In genomic region chr7:2530968-2531797, GRCh38 we compare ENCODE assay signal across 10 cellular contexts. TPM values are rescaled to one million over a fixed set of nuclear protein-coding genes. Genes with fewer than 3 reads are reported as not detected.
DNase-seq lines count a peak whose midpoint lies in the region; ATAC-seq and TF ChIP-seq lines count a peak whose summit lies in the region.
"Not testable (repeated sequence)": the region's sequence is repeated elsewhere in the genome, so short reads cannot be mapped to it uniquely, and the experiment has no call there.
"Had no signal": no experiment of that assay in that cellular context is flagged by ENCODE, and none has a peak within 500 bp of the region (broad histone marks: within the 10 kb centered on the region; RNA-seq: fewer than 3 reads in every experiment).

No MANE protein-coding gene starts in this region.

- peak overlapping the region; percentile 94 for H3K27ac Mint-ChIP-seq in activated CD4-positive, alpha-beta T cell treated with anti-CD3 and anti-CD28 coated beads for 36 hours

- peak overlapping the region; percentile 46 for H3K9ac ChIP-seq in adipocyte (ENCODE audit: low read length)

- not testable (repeated sequence) for ATAC-seq in activated CD4-positive, alpha-beta T cell treated with anti-CD3 and anti-CD28 coated beads for 36 hours
- ATAC-seq in left lung (peak; percentile 4), psoas muscle (peak in 1 of 4 donors; percentile 10)

- 15 to 29% (median 19%) methylated on average over 9 to 44 of the region's 44 CpGs for WGBS in psoas muscle, 3 donors

- not testable (repeated sequence) for TF ChIP-seq CTCF in DOHH2 (IDR thresholded peaks at IDR 0.05; ENCODE audit: low read depth, low read length, poor library complexity, severe bottlenecking); left lung (IDR thresholded peaks at IDR 0.05); psoas muscle (IDR thresholded peaks at IDR 0.05); uterus (IDR thresholded peaks at IDR 0.05)

- intact Hi-C loops in activated CD4-positive, alpha-beta T cell treated with anti-CD3 and anti-CD28 coated beads for 36 hours (cut with DNase I, micrococcal nuclease) = loop anchor here (1.0 to 5.0 kb wide), 4 partner anchors 9 to 1504 kb away; partner anchors contain the start of genes BRAT1 (in 1 of the 2) and IQCE (in 1 of the 2)
- intact Hi-C loops in left lung (cut with DNase I); psoas muscle (cut with DNase I); uterus (cut with DNase I; ENCODE audit: low total_unique reads): not testable (repeated sequence)

- H3K9me3 Mint-ChIP-seq in activated CD4-positive, alpha-beta T cell treated with anti-CD3 and anti-CD28 coated beads for 36 hours (ENCODE audit: low read depth) = not testable (repeated sequence)

- H3K4me1 ChIP-seq in DOHH2 (ENCODE audit: control insufficient read depth, low read length) (peaks cover 32% of the 10 kb centered on the region), adipocyte (ENCODE audit: control insufficient read depth, insufficient read depth, low read length) (peaks cover 40% of the 10 kb centered on the region), left lung (peaks cover 28 to 61% of the 10 kb centered on the region in 2 donors), uterus (peaks cover 0 to 13% of the 10 kb centered on the region in 2 donors)
- H3K4me1 ChIP-seq in psoas muscle = not testable (repeated sequence)

- not testable (repeated sequence) for H3K9me3 ChIP-seq in DOHH2 (ENCODE audit: control insufficient read depth, insufficient read depth, low read length); adipocyte (ENCODE audit: control insufficient read depth, low read length); left lung; psoas muscle; uterus

- H3K4me1 Mint-ChIP-seq in activated CD4-positive, alpha-beta T cell treated with anti-CD3 and anti-CD28 coated beads for 36 hours = peaks cover 42% of the 10 kb centered on the region

- H3K36me3 Mint-ChIP-seq in activated CD4-positive, alpha-beta T cell treated with anti-CD3 and anti-CD28 coated beads for 36 hours (ENCODE audit: low read depth) = not testable (repeated sequence)

- H3K9me2 ChIP-seq in DOHH2 (replicated peaks; ENCODE audit: control insufficient read depth, low read length) = not testable (repeated sequence)

- not testable (repeated sequence) for H4K20me1 ChIP-seq in DOHH2 (ENCODE audit: control insufficient read depth, insufficient read depth, low read depth, low read length)

- H3K27me3 ChIP-seq in DOHH2 (ENCODE audit: control insufficient read depth, low read length); adipocyte (replicated peaks; ENCODE audit: control insufficient read depth, insufficient read depth, low read length); left lung; psoas muscle (ENCODE audit: insufficient read depth in 3 of 3, low read length in 2 of 3); uterus: not testable (repeated sequence)

- H3F3A ChIP-seq in DOHH2 (ENCODE audit: control insufficient read depth, insufficient read depth) = not testable (repeated sequence)

- not testable (repeated sequence) for H3K79me2 ChIP-seq in DOHH2 (ENCODE audit: control insufficient read depth, low read length)

- not testable (repeated sequence) for H3K27ac ChIP-seq in DOHH2 (ENCODE audit: low read depth, low read length); psoas muscle
- H3K27ac ChIP-seq in epithelial cell of prostate (peak overlapping the region; percentile 32), left lung (peak overlapping the region; percentile 73 to 98), uterus (peak overlapping the region; percentile 55 to 65)

- POLR2A ChIA-PET in activated CD4-positive, alpha-beta T cell treated with anti-CD3 and anti-CD28 coated beads for 36 hours (lab: Charles Lee) = not testable (repeated sequence)

- H3K4me2 ChIP-seq in DOHH2 (ENCODE audit: low read length) = peak overlapping the region; percentile 24

- not testable (repeated sequence) for H3K36me3 ChIP-seq in DOHH2 (ENCODE audit: control insufficient read depth, low read length); adipocyte (ENCODE audit: control insufficient read depth, insufficient read depth, low read length, severe bottlenecking); psoas muscle (ENCODE audit: insufficient read depth in 1 of 2, low read depth in 1 of 2); uterus
- H3K36me3 ChIP-seq in left lung = peaks cover 0 to 27% of the 10 kb centered on the region in 2 donors

- DNase-seq in NCI-H510A (lab: John Stamatoyannopoulos, UW) = peak; percentile 87
- DNase-seq in activated CD4-positive, alpha-beta T cell treated with anti-CD3 and anti-CD28 coated beads for 36 hours = peak; percentile 15
- not testable (repeated sequence) for DNase-seq in adipocyte (ENCODE audit: low read depth); epithelial cell of prostate (ENCODE audit: low read depth, low spot score); uterus
- DNase-seq in left lung = peak in 1 of 2 donors; percentile 78
- peak; percentile 14 to 50 for DNase-seq in psoas muscle

- H3K4me3 Mint-ChIP-seq in activated CD4-positive, alpha-beta T cell treated with anti-CD3 and anti-CD28 coated beads for 36 hours = peak overlapping the region; percentile 61

- H3K4me3 ChIP-seq in DOHH2 (ENCODE audit: low read length); adipocyte (ENCODE audit: low read length); psoas muscle; uterus: not testable (repeated sequence)
- H3K4me3 ChIP-seq in left lung = peak overlapping the region in 1 of 2 donors; percentile 15

- CTCF ChIA-PET in activated CD4-positive, alpha-beta T cell treated with anti-CD3 and anti-CD28 coated beads for 36 hours (lab: Charles Lee) = interaction anchor here (1.1 kb wide), 1 partner anchor 52 kb away, joined by 5 read pairs; no protein-coding TSS in a partner anchor

- TF ChIP-seq POLR2A in uterus (IDR thresholded peaks at IDR 0.05) = not testable (repeated sequence)

- not testable (repeated sequence) for H3K27me3 Mint-ChIP-seq in activated CD4-positive, alpha-beta T cell treated with anti-CD3 and anti-CD28 coated beads for 36 hours

RNA-seq across cellular contexts. Expression of gene LFNG, which starts 11.6 kb away (rescaled TPM):
- total RNA-seq in activated CD4-positive, alpha-beta T cell treated with anti-CD3 and anti-CD28 coated beads for 36 hours = 10 to 100 TPM; 14.9 to 23.3 TPM
- total RNA-seq in left lung (10 to 100 TPM; 38.0 to 59.2 TPM), psoas muscle (1 to 10 TPM; 2.4 to 3.0 (median 2.8) TPM), uterus (10 to 100 TPM in 2 of 4 donors, 1 to 10 TPM in 1, not detected in 1; 2.3 to 30.5 (median 26.5) TPM)
- polyA plus RNA-seq in psoas muscle = 1 to 10 TPM; 1.3 to 2.1 (median 2.0) TPM

RNA-seq across cellular contexts. Expression of gene BRAT1, which starts 24.1 kb away (rescaled TPM):
- total RNA-seq in activated CD4-positive, alpha-beta T cell treated with anti-CD3 and anti-CD28 coated beads for 36 hours = 10 to 100 TPM; 34.7 to 35.9 TPM
- total RNA-seq in left lung (10 to 100 TPM; 22.5 to 24.7 TPM), psoas muscle (10 to 100 TPM; 11.9 to 14.3 (median 12.5) TPM), uterus (10 to 100 TPM; 10.3 to 44.3 (median 36.0) TPM)
- 10 to 100 TPM; 13.2 to 14.8 (median 14.4) TPM for polyA plus RNA-seq in psoas muscle

RNA-seq across cellular contexts. Expression of gene IQCE, which starts 27.6 kb away (rescaled TPM):
- total RNA-seq in activated CD4-positive, alpha-beta T cell treated with anti-CD3 and anti-CD28 coated beads for 36 hours = 1 to 10 TPM; 7.2 to 8.4 TPM
- total RNA-seq in left lung = 10 to 100 TPM; 19.0 to 19.3 TPM
- 1 to 10 TPM; 5.6 to 8.5 (median 7.1) TPM for total RNA-seq in psoas muscle
- polyA plus RNA-seq in psoas muscle = 1 to 10 TPM; 2.4 to 9.6 (median 6.5) TPM
- total RNA-seq in uterus = 10 to 100 TPM in 3 of 4 donors, 1 to 10 TPM in 1; 6.8 to 28.0 (median 16.9) TPM

RNA-seq across cellular contexts. Expression of gene GRIFIN, which starts 55.0 kb away (rescaled TPM):
- not detected for total RNA-seq in activated CD4-positive, alpha-beta T cell treated with anti-CD3 and anti-CD28 coated beads for 36 hours
- total RNA-seq in left lung = not detected
- total RNA-seq in psoas muscle = not detected
- not detected for polyA plus RNA-seq in psoas muscle
- not detected for total RNA-seq in uterus
- total RNA-seq: epithelial cell of proximal tubule, mammary epithelial cell had no signal
- polyA plus RNA-seq: mammary epithelial cell had no signal
